In genomic region chr9:138037140-138037539, GRCh38 we compare ENCODE assay signal across 20 cellular contexts.
"Had no signal": no experiment of that assay in that cellular context is flagged by ENCODE, and none has a peak within 500 bp of the region (broad histone marks: within the 10 kb centered on the region; RNA-seq: fewer than 3 reads in every experiment).

No MANE protein-coding gene starts in this region.

- H3K36me3 Mint-ChIP-seq: activated naive CD4-positive, alpha-beta T cell treated with anti-CD3 and anti-CD28 coated beads, Interleukin-2, amount 10 ng/mL, durations not matched to agents 7 days and 5 days; mesothelial cell of epicardium; neural progenitor cell had no signal

- H3K27ac Mint-ChIP-seq: activated naive CD4-positive, alpha-beta T cell treated with anti-CD3 and anti-CD28 coated beads, Interleukin-2, amount 10 ng/mL, durations not matched to agents 7 days and 5 days; activated T-cell treated with anti-CD3 and anti-CD28 coated beads, Interleukin-2, amount 50 U/mL, for 72 hours; mesothelial cell of epicardium; naive thymus-derived CD8-positive, alpha-beta T cell; neural progenitor cell; progenitor cell of endocrine pancreas; T-helper 1 cell treated with Interleukin-12 subunit alpha and Interleukin-12 subunit beta and Interleukin-4 antibody, amounts not matched to agents 30 μg/mL and 1 μg/mL, for 36 hours had no signal

- H3K27ac ChIP-seq: left ventricle myocardium inferior, neural progenitor cell, spleen had no signal

- H3K4me3 ChIP-seq: left ventricle myocardium inferior, neural progenitor cell, spleen had no signal

- H3K9me3 Mint-ChIP-seq: activated naive CD4-positive, alpha-beta T cell treated with anti-CD3 and anti-CD28 coated beads, Interleukin-2, amount 10 ng/mL, durations not matched to agents 7 days and 5 days; T-helper 1 cell treated with Interleukin-12 subunit alpha and Interleukin-12 subunit beta and Interleukin-4 antibody, amounts not matched to agents 30 μg/mL and 1 μg/mL, for 36 hours had no signal

- H3K27me3 ChIP-seq: neural progenitor cell had no signal

- H3K4me3 Mint-ChIP-seq: activated naive CD4-positive, alpha-beta T cell treated with anti-CD3 and anti-CD28 coated beads, Interleukin-2, amount 10 ng/mL, durations not matched to agents 7 days and 5 days; activated T-cell treated with anti-CD3 and anti-CD28 coated beads, Interleukin-2, amount 50 U/mL, for 72 hours; mesothelial cell of epicardium; naive thymus-derived CD8-positive, alpha-beta T cell; neural progenitor cell; T-helper 1 cell treated with Interleukin-12 subunit alpha and Interleukin-12 subunit beta and Interleukin-4 antibody, amounts not matched to agents 30 μg/mL and 1 μg/mL, for 36 hours had no signal

- DNase-seq: activated CD4-positive, alpha-beta T cell treated with anti-CD3 and anti-CD28 coated beads for 48 hours; activated effector memory CD4-positive, alpha-beta T cell treated with Interleukin-2 at 50 U/mL for 16 hours; activated naive CD4-positive, alpha-beta T cell treated with anti-CD3 and anti-CD28 coated beads, Interleukin-2, amount 10 ng/mL, durations not matched to agents 7 days and 5 days; activated T-cell treated with anti-CD3 and anti-CD28 coated beads, Interleukin-2, amount 50 U/mL, for 72 hours; amygdala; cerebellar nuclear complex; effector CD4-positive, alpha-beta T cell; erythroblast; foreskin fibroblast; left ventricle myocardium inferior; retina; spleen; stimulated activated CD4-positive, alpha-beta T cell treated with anti-CD3 and anti-CD28 coated beads, Interleukin-4, amount 100 ng/mL, for 1 hour; stimulated activated naive CD4-positive, alpha-beta T cell; T1000 had no signal

- ATAC-seq: activated T-cell treated with anti-CD3 and anti-CD28 coated beads, Interleukin-2, amount 50 U/mL, for 72 hours; naive thymus-derived CD8-positive, alpha-beta T cell had no signal

- H3K4me1 ChIP-seq: neural progenitor cell, spleen had no signal

- H3K36me3 ChIP-seq: left ventricle myocardium inferior, neural progenitor cell, spleen had no signal

- H3K27me3 Mint-ChIP-seq: progenitor cell of endocrine pancreas had no signal

- H3K4me1 Mint-ChIP-seq: activated naive CD4-positive, alpha-beta T cell treated with anti-CD3 and anti-CD28 coated beads, Interleukin-2, amount 10 ng/mL, durations not matched to agents 7 days and 5 days; mesothelial cell of epicardium; naive thymus-derived CD8-positive, alpha-beta T cell; neural progenitor cell had no signal
